17 cellular contexts compared by ENCODE assay signal in the genomic region with DNA sequence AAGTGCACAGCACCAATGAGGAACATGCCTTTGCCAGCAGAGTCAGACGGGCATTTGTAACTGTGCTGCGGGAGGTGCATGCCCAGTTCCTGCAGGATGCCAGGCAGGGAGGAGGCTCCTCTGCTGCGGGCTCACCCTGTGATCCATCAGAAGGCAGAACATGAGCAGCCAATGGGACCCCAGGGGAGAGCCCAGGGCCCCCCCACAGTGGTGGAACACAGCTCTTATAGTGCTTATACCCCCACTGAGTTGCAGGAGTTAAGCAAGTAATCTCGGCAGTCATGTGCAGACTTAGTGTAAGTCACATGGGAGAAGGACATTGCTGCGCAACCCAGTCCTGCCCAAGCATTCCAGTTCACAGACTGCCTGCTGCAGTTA.
"Had no signal": no experiment of that assay in that cellular context is flagged by ENCODE, and none has a peak within 500 bp of the region (broad histone marks: within the 10 kb centered on the region; RNA-seq: fewer than 3 reads in every experiment).

No MANE protein-coding gene starts in this region.

- H3K4me1 ChIP-seq: parathyroid adenoma, transverse colon had no signal

- H3K36me3 ChIP-seq: transverse colon had no signal

- ATAC-seq: activated T-cell treated with anti-CD3 and anti-CD28 coated beads, Interleukin-2, amount 50 U/mL, for 72 hours had no signal

- H3K27ac Mint-ChIP-seq: activated CD4-positive, alpha-beta T cell treated with anti-CD3 and anti-CD28 coated beads, Interleukin-2, amount 10 ng/mL, durations not matched to agents 24 days and 14 days; activated naive CD8-positive, alpha-beta T cell; activated T-cell treated with anti-CD3 and anti-CD28 coated beads, Interleukin-2, amount 50 U/mL, for 72 hours; dendritic cell treated with granulocyte-macrophage colony-stimulating factor and Interleukin-4, amounts not matched to agents 40 ng/mL and 50 ng/mL, for 4 days; stimulated activated naive B cell treated with anti-CD40 and anti-IgM and Interleukin-4, amounts not matched to agents 10 μg/mL and 1 μg/mL and 100 μg/mL, for 72 hours; T-helper 2 cell treated with Interferon-gamma antibody and Interleukin-4, amounts not matched to agents 5 μg/mL and 100 μg/mL, for 36 hours had no signal

- H3K27me3 ChIP-seq: transverse colon had no signal

- H3K4me3 ChIP-seq: lung, transverse colon had no signal

- H3K9me3 ChIP-seq: transverse colon had no signal

- H3K9me3 Mint-ChIP-seq: activated CD4-positive, alpha-beta T cell treated with anti-CD3 and anti-CD28 coated beads, Interleukin-2, amount 10 ng/mL, durations not matched to agents 24 days and 14 days; activated T-cell treated with anti-CD3 and anti-CD28 coated beads, Interleukin-2, amount 50 U/mL, for 72 hours; dendritic cell treated with granulocyte-macrophage colony-stimulating factor and Interleukin-4, amounts not matched to agents 40 ng/mL and 50 ng/mL, for 4 days; stimulated activated naive B cell treated with anti-CD40 and anti-IgM and Interleukin-4, amounts not matched to agents 10 μg/mL and 1 μg/mL and 100 μg/mL, for 72 hours; T-helper 2 cell treated with Interferon-gamma antibody and Interleukin-4, amounts not matched to agents 5 μg/mL and 100 μg/mL, for 36 hours had no signal

- H3K4me1 Mint-ChIP-seq: activated CD4-positive, alpha-beta T cell treated with anti-CD3 and anti-CD28 coated beads, Interleukin-2, amount 10 ng/mL, durations not matched to agents 24 days and 14 days; stimulated activated naive B cell treated with anti-CD40 and anti-IgM and Interleukin-4, amounts not matched to agents 10 μg/mL and 1 μg/mL and 100 μg/mL, for 72 hours had no signal

- H3K27me3 Mint-ChIP-seq: activated CD4-positive, alpha-beta T cell treated with anti-CD3 and anti-CD28 coated beads, Interleukin-2, amount 10 ng/mL, durations not matched to agents 24 days and 14 days; activated naive CD8-positive, alpha-beta T cell; dendritic cell treated with granulocyte-macrophage colony-stimulating factor and Interleukin-4, amounts not matched to agents 40 ng/mL and 50 ng/mL, for 4 days had no signal

- H3K4me3 Mint-ChIP-seq: activated CD4-positive, alpha-beta T cell treated with anti-CD3 and anti-CD28 coated beads, Interleukin-2, amount 10 ng/mL, durations not matched to agents 24 days and 14 days; activated naive CD8-positive, alpha-beta T cell; activated T-cell treated with anti-CD3 and anti-CD28 coated beads, Interleukin-2, amount 50 U/mL, for 72 hours; dendritic cell treated with granulocyte-macrophage colony-stimulating factor and Interleukin-4, amounts not matched to agents 40 ng/mL and 50 ng/mL, for 4 days; mesothelial cell of epicardium; stimulated activated naive B cell treated with anti-CD40 and anti-IgM and Interleukin-4, amounts not matched to agents 10 μg/mL and 1 μg/mL and 100 μg/mL, for 72 hours; T-helper 2 cell treated with Interferon-gamma antibody and Interleukin-4, amounts not matched to agents 5 μg/mL and 100 μg/mL, for 36 hours had no signal

- H3K27ac ChIP-seq: parathyroid adenoma, transverse colon had no signal

- DNase-seq: activated CD4-positive, alpha-beta T cell treated with anti-CD3 and anti-CD28 coated beads, Interleukin-2, amount 10 ng/mL, durations not matched to agents 24 days and 14 days; activated CD4-positive, CD25-positive, alpha-beta regulatory T cell; activated CD8-positive, alpha-beta memory T cell treated with anti-CD3 and anti-CD28 coated beads, Interleukin-2, amount 50 U/mL, for 48 hours; activated gamma-delta T cell; activated T-cell treated with anti-CD3 and anti-CD28 coated beads, Interleukin-2, amount 50 U/mL, for 72 hours; cerebellar nuclear complex; effector memory CD4-positive, alpha-beta T cell; left cardiac atrium; stimulated activated CD4-positive, alpha-beta T cell treated with anti-CD3 and anti-CD28 coated beads, Interleukin-2, amount 100 ng/mL, for 48 hours; stimulated activated naive B cell treated with anti-CD40 and anti-IgM and Interleukin-4, amounts not matched to agents 10 μg/mL and 1 μg/mL and 100 μg/mL, for 72 hours; transverse colon had no signal
